Comparison of ENCODE assay signal across 4 cellular contexts in genomic region chr15:41469644-41470043, GRCh38. TPM values are rescaled to one million over a fixed set of nuclear protein-coding genes. Genes with fewer than 3 reads are reported as not detected.
"Had no signal": no experiment of that assay in that cellular context is flagged by ENCODE, and none has a peak within 500 bp of the region (broad histone marks: within the 10 kb centered on the region; RNA-seq: fewer than 3 reads in every experiment).

No MANE protein-coding gene starts in this region.

RNA-seq across cellular contexts. Expression of gene ITPKA, which starts 24.0 kb away (rescaled TPM):
- polyA plus RNA-seq: immature natural killer cell had no signal

RNA-seq across cellular contexts. Expression of gene LTK, which starts 44.0 kb away (rescaled TPM):
- total RNA-seq: foreskin keratinocyte, frontal cortex, mammary epithelial cell had no signal
- polyA plus RNA-seq: foreskin keratinocyte, mammary epithelial cell had no signal
